8 cellular contexts compared by ENCODE assay signal in genomic region chr1:173715538-173715844, GRCh38. TPM values are rescaled to one million over a fixed set of nuclear protein-coding genes. Genes with fewer than 3 reads are reported as not detected.
DNase-seq lines count a peak whose midpoint lies in the region; ATAC-seq, FAIRE-seq and TF ChIP-seq lines count a peak whose summit lies in the region.

No MANE protein-coding gene starts in this region.

- DNase-seq in endothelial cell of umbilical vein (ENCODE audit: low read depth, low spot score) (no peak), pancreas (no peak), NCI-H2227 treated with DMSO at 0.1 percent for 48 hours (lab: John Stamatoyannopoulos, UW) (no peak)

- no peaks in the 10 kb centered on the region for H3K9me2 ChIP-seq in OCI-LY1 (ENCODE audit: low read depth, low read length)

- no peak overlapping the region for H2AFZ ChIP-seq in OCI-LY1 (ENCODE audit: low read length)
- peak overlapping the region; percentile 91 for H2AFZ ChIP-seq in endothelial cell of umbilical vein (ENCODE audit: low read depth, low read length)

- ATAC-seq in pancreas (no peak), HG03196 (IDR thresholded peaks at IDR 0.05; ENCODE audit: unreplicated experiment) (no peak), GM21825 (IDR thresholded peaks at IDR 0.05; ENCODE audit: unreplicated experiment) (no peak), HG02759 (IDR thresholded peaks at IDR 0.05; ENCODE audit: unreplicated experiment) (no peak)

- H3K9me1 ChIP-seq in endothelial cell of umbilical vein (replicated peaks; ENCODE audit: control insufficient read depth, extremely low read depth, insufficient read depth, low read length) = no peaks in the 10 kb centered on the region

- BruUV-seq in endothelial cell of umbilical vein (replicated peaks; lab: Mats Ljungman, UMichigan) = no TSS peak

- H3K27ac ChIP-seq in OCI-LY1 (ENCODE audit: low read depth, low read length, poor library complexity, severe bottlenecking) (peak overlapping the region; percentile 46), endothelial cell of umbilical vein (ENCODE audit: insufficient read depth, low read depth, low read length) (peak overlapping the region; percentile 50), pancreas (peak overlapping the region; percentile 74 to 93 (median 78))

- dilution Hi-C loops in endothelial cell of umbilical vein (cut with MboI; ENCODE audit: extremely low pct_ligation_motif_present, low sequenced_read_pairs) = no loop called here

- POLR2A ChIA-PET in endothelial cell of umbilical vein (lab: Charles Lee) = no interaction called here

- FAIRE-seq in endothelial cell of umbilical vein (lab: Jason Lieb, UNC) = no peak
- FAIRE-seq in pancreas (lab: Jason Lieb, UNC) = no peak

- H3K27me3 ChIP-seq in OCI-LY1 (ENCODE audit: insufficient read depth, low read length) (no peaks in the 10 kb centered on the region), endothelial cell of umbilical vein (ENCODE audit: control insufficient read depth in 2 of 2, insufficient read depth in 2 of 2, low read length in 2 of 2) (peaks cover 4 to 16% of the 10 kb centered on the region in 2 experiments), pancreas (no peaks in the 10 kb centered on the region)

- no peaks in the 10 kb centered on the region for H3F3A ChIP-seq in OCI-LY1 (ENCODE audit: insufficient read depth, low read length)

- whole genome bisulfite sequencing in pancreas, 2 donors = 0% methylated on average over 8 of the region's 8 CpGs

- peak overlapping the region; percentile 82 for H3K9ac ChIP-seq in ES-I3 (ENCODE audit: low read depth, low read length)
- peak overlapping the region; percentile 73 for H3K9ac ChIP-seq in OCI-LY1 (ENCODE audit: low read length)
- peak overlapping the region; percentile 71 for H3K9ac ChIP-seq in endothelial cell of umbilical vein (replicated peaks; ENCODE audit: extremely low read depth, insufficient read depth, low read length)

- no peak for TF ChIP-seq CTCF in OCI-LY1 (IDR thresholded peaks at IDR 0.05; ENCODE audit: low read length)
- TF ChIP-seq CTCF in endothelial cell of umbilical vein (IDR thresholded peaks at IDR 0.05; ENCODE audit: extremely low read depth in 1 of 2, insufficient read depth in 1 of 2, low read depth in 1 of 2, low read length in 2 of 2) = no peak
- no peak for TF ChIP-seq CTCF in pancreas (IDR thresholded peaks at IDR 0.05)

- no peaks in the 10 kb centered on the region; the same call in 1 of the 2 replicates for H3K36me3 ChIP-seq in ES-I3 (ENCODE audit: insufficient read depth, low read length)
- no peaks in the 10 kb centered on the region for H3K36me3 ChIP-seq in OCI-LY1 (ENCODE audit: insufficient read depth, low read length)
- no peaks in the 10 kb centered on the region for H3K36me3 ChIP-seq in endothelial cell of umbilical vein (ENCODE audit: control insufficient read depth in 2 of 2, extremely low read depth in 1 of 2, insufficient read depth in 2 of 2, low read length in 2 of 2)
- no peaks in the 10 kb centered on the region for H3K36me3 ChIP-seq in pancreas

- H3K4me2 ChIP-seq in OCI-LY1 (ENCODE audit: low read length) = peak overlapping the region; percentile 78
- peak overlapping the region; percentile 95 for H3K4me2 ChIP-seq in endothelial cell of umbilical vein (ENCODE audit: insufficient read depth, low read length)

- intact Hi-C loops in endothelial cell of umbilical vein (cut with micrococcal nuclease) (loop anchor here (1.0 to 10.0 kb wide), 5 partner anchors 47 to 439 kb away; partner anchors contain the start of genes ANKRD45, PRDX6, RABGAP1L and RC3H1), pancreas (cut with DNase I) (no loop called here)

- TF ChIP-seq POLR2A in endothelial cell of umbilical vein (IDR thresholded peaks at IDR 0.05; ENCODE audit: low read depth, low read length) = no peak

- H3K79me2 ChIP-seq in OCI-LY1 (ENCODE audit: insufficient read depth, low read length) (peaks cover 22% of the 10 kb centered on the region), endothelial cell of umbilical vein (ENCODE audit: control insufficient read depth, insufficient read depth, low read length) (peaks cover 27% of the 10 kb centered on the region)

- H3K9me3 ChIP-seq in ES-I3 (ENCODE audit: control insufficient read depth, insufficient read depth, low read length) (no peaks in the 10 kb centered on the region), OCI-LY1 (ENCODE audit: low read length) (no peaks in the 10 kb centered on the region), endothelial cell of umbilical vein (replicated peaks; ENCODE audit: control insufficient read depth, insufficient read depth, low read length) (no peaks in the 10 kb centered on the region), pancreas (no peaks in the 10 kb centered on the region)

- H3K4me3 ChIP-seq in OCI-LY1 (ENCODE audit: low read depth, low read length, poor library complexity, severe bottlenecking) = peak overlapping the region; percentile 81
- peak overlapping the region; percentile 40 to 96 (median 92) for H3K4me3 ChIP-seq in endothelial cell of umbilical vein (replicated peaks in 1 of 3; ENCODE audit: insufficient read depth in 1 of 3, low read depth in 1 of 3, low read length in 3 of 3)
- H3K4me3 ChIP-seq in pancreas = peak overlapping the region; percentile 62 to 95 (median 75)

- no peaks in the 10 kb centered on the region for H4K20me1 ChIP-seq in OCI-LY1 (ENCODE audit: insufficient read depth, low read length)
- no peaks in the 10 kb centered on the region for H4K20me1 ChIP-seq in endothelial cell of umbilical vein (replicated peaks; ENCODE audit: control insufficient read depth, extremely low read depth, insufficient read depth, low read length)

- H3K4me1 ChIP-seq in ES-I3 (ENCODE audit: insufficient read depth, low read length) (no peaks in the 10 kb centered on the region), OCI-LY1 (ENCODE audit: insufficient read depth, low read length, severe bottlenecking) (peaks cover 22% of the 10 kb centered on the region), endothelial cell of umbilical vein (ENCODE audit: control insufficient read depth, extremely low read depth, insufficient read depth, low read length) (peaks cover 23% of the 10 kb centered on the region), pancreas (peaks cover 9 to 21% (median 21%) of the 10 kb centered on the region in 3 donors)

- CTCF ChIA-PET in endothelial cell of umbilical vein (lab: Charles Lee) = interaction anchor here (0.9 to 2.1 kb wide), 6 partner anchors 23 to 286 kb away, joined by 3 to 10 read pairs (median 6); partner anchors contain the start of genes CENPL and DARS2

TF ChIP-seq in endothelial cell of umbilical vein, 7 proteins besides CTCF, POLR2A, EP300 and RAD21:
- TF ChIP-seq POLR2AphosphoS5 (IDR thresholded peaks at IDR 0.05; ENCODE audit: insufficient read depth, low read depth, low read length) (no peak), EZH2 (IDR thresholded peaks at IDR 0.05; ENCODE audit: borderline replicate concordance, low read depth, low read length, severe bottlenecking) (no peak), GATA2 (IDR thresholded peaks at IDR 0.05; ENCODE audit: insufficient read depth, insufficient read length, low read depth, low read length) (no peak), JUN (IDR thresholded peaks at IDR 0.05; ENCODE audit: borderline replicate concordance, insufficient read depth, insufficient read length, low read depth) (no peak), FOS (IDR thresholded peaks at IDR 0.05; ENCODE audit: borderline replicate concordance, insufficient read depth, low read length) (no peak), MYC (IDR thresholded peaks at IDR 0.05; ENCODE audit: low read depth, low read length) (no peak), MAX (IDR thresholded peaks at IDR 0.05; ENCODE audit: insufficient read depth, insufficient read length) (no peak)

RNA-seq across cellular contexts. Expression of gene KLHL20, which starts 0.7 kb away (rescaled TPM):
- 23.8 and 26.9 TPM in 2 replicates for total RNA-seq in endothelial cell of umbilical vein
- polyA plus RNA-seq in endothelial cell of umbilical vein = 9.9 and 14.0 TPM in 2 replicates
- 13.3 and 13.5 TPM in 2 replicates for polyA plus RNA-seq in endothelial cell of umbilical vein (2011; cell fraction: cytosol; rRNA removed)
- polyA plus RNA-seq in endothelial cell of umbilical vein (2011; cell fraction: nucleus; rRNA removed) = 17.5 and 25.5 TPM in 2 replicates
- polyA plus RNA-seq in endothelial cell of umbilical vein (2012) = 16.1 and 21.7 TPM in 2 replicates
- polyA minus RNA-seq in endothelial cell of umbilical vein = 27.7 and 38.2 TPM in 2 replicates
- 9.8 TPM for polyA minus RNA-seq in endothelial cell of umbilical vein (2011; cell fraction: cytosol; rRNA and poly(A)+ RNA removed)
- polyA minus RNA-seq in endothelial cell of umbilical vein (2011; cell fraction: nucleus; rRNA and poly(A)+ RNA removed) = 26.4 and 29.9 TPM in 2 replicates
- 10 to 100 TPM in 1 of 6 donors, 1 to 10 TPM in 5; 5.9 to 11.9 (median 7.7) TPM for total RNA-seq in pancreas
- 1 to 10 TPM; 3.3 to 5.1 TPM for polyA plus RNA-seq in pancreas

RNA-seq across cellular contexts. Expression of gene ANKRD45, which starts 45.8 kb away (rescaled TPM):
- total RNA-seq in endothelial cell of umbilical vein (0.37 and 0.62 TPM in 2 replicates), pancreas (under 1 TPM; 0.19 to 0.46 (median 0.28) TPM)
- polyA plus RNA-seq in endothelial cell of umbilical vein (0.19 and 0.21 TPM in 2 replicates), pancreas (under 1 TPM; 0.15 to 0.52 TPM)
- polyA plus RNA-seq in endothelial cell of umbilical vein (2011; cell fraction: cytosol; rRNA removed) = 0.25 and 0.34 TPM in 2 replicates
- 0.16 and 0.29 TPM in 2 replicates for polyA plus RNA-seq in endothelial cell of umbilical vein (2011; cell fraction: nucleus; rRNA removed)
- polyA plus RNA-seq in endothelial cell of umbilical vein (2012) = 0.21 TPM in 1 of 2 replicates, not detected in the other
- polyA minus RNA-seq in endothelial cell of umbilical vein = 0.21 TPM in 1 of 2 replicates, not detected in the other
- not detected for polyA minus RNA-seq in endothelial cell of umbilical vein (2011; cell fraction: cytosol; rRNA and poly(A)+ RNA removed)
- polyA minus RNA-seq in endothelial cell of umbilical vein (2011; cell fraction: nucleus; rRNA and poly(A)+ RNA removed) = 0.48 and 0.53 TPM in 2 replicates
